In the genomic region with DNA sequence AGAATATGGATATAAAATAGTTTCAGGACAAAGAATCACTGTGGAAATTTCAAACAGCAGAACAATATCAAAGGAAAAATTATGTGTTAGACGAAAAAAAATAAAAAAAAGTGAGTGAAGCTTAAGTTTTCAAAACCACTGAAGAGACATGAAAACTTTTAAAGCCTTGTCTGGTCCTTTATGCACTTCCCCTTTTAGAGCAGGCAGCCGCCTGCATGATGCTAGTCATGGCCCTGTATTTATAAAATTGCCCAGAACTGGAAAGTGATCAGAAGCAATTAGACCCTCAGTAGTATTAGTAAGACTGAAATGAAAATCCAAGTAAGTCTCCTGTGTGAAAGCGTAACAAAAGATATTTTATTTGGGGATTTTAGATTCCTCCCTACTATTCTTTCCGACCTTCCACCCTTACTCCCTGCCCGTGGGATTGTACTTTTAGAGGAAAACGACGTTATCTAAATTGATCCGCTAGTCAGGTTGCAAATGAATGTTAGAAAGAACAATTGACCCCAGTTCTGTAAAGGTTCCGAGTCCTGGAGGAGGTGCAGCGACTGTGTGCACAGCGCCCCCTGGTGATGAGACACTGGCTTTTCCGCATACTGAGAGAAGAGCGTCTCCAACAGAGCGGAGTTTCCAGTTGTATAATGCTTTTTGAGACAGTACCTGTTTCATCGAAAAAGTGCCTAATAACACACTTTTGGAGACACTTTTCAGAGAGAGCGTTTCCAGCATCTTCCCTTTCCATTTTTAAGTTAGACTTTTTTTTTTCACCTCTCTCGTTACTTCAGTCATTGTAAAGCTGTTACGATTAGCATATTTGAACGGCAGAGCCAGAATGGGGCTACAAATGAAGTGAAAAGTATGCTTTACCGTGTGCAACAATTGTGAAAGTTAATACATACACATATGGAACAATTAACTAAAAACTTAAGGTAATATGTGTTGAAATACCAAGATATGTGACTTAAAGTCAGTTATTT, we compare ENCODE assay signal across 8 cellular contexts. TPM values are rescaled to one million over a fixed set of nuclear protein-coding genes. Genes with fewer than 3 reads are reported as not detected.
A peak's percentile ranks its signal among the peaks of the same experiment; 100 is the strongest.
DNase-seq lines count a peak whose midpoint lies in the region; ATAC-seq and TF ChIP-seq lines count a peak whose summit lies in the region.

No MANE protein-coding gene starts in this region.

- no peaks in the 10 kb centered on the region for H3K4me1 ChIP-seq in BE2C
- no peaks in the 10 kb centered on the region for H3K4me1 ChIP-seq in mesendoderm (ENCODE audit: control insufficient read depth, low read depth, low read length)

- TF ChIP-seq CTCF in BE2C (IDR thresholded peaks at IDR 0.05; ENCODE audit: low read depth, low read length) = peak; percentile 91
- TF ChIP-seq CTCF in choroid plexus epithelial cell (conservative IDR thresholded peaks at IDR 0.05; ENCODE audit: low read depth, low read length) = peak; percentile 95

- H3K27me3 Mint-ChIP-seq in immature natural killer cell (ENCODE audit: low read depth in 3 of 3) = no peaks in the 10 kb centered on the region

- no peak for TF ChIP-seq POLR2A in GM18505 (IDR thresholded peaks at IDR 0.05; ENCODE audit: borderline replicate concordance, extremely low read depth, insufficient read depth, insufficient read length)

- no peak overlapping the region for H3K9ac ChIP-seq in mesendoderm (ENCODE audit: low read length)

- H3K18ac ChIP-seq in mesendoderm (ENCODE audit: low read length) = no peak overlapping the region

- H3K56ac ChIP-seq in mesendoderm (ENCODE audit: low read length) = no peak overlapping the region

- H3K4me2 ChIP-seq in mesendoderm (ENCODE audit: low read length) = no peak overlapping the region

- no peaks in the 10 kb centered on the region for H3K9me3 ChIP-seq in BE2C

- H3K4me3 Mint-ChIP-seq in immature natural killer cell = no peak overlapping the region

- H3K23ac ChIP-seq in mesendoderm (ENCODE audit: low read length) = no peak overlapping the region

- peaks cover 0 to 19% (median 7%) of the 10 kb centered on the region in 6 donors for H3K9me3 Mint-ChIP-seq in immature natural killer cell

- H3K4ac ChIP-seq in mesendoderm (ENCODE audit: low read depth, low read length) = no peak overlapping the region

- H2BK120ac ChIP-seq in mesendoderm (ENCODE audit: low read depth, low read length) = no peak overlapping the region

- no peak overlapping the region for H4K8ac ChIP-seq in mesendoderm (ENCODE audit: low read depth, low read length)

- no peak overlapping the region for H2BK5ac ChIP-seq in mesendoderm (ENCODE audit: low read length)

- no peak overlapping the region for H3K4me3 ChIP-seq in BE2C (ENCODE audit: low read depth, low read length)
- no peak overlapping the region for H3K4me3 ChIP-seq in choroid plexus epithelial cell (ENCODE audit: low read depth, low read length)
- H3K4me3 ChIP-seq in mesendoderm (ENCODE audit: low read length) = no peak overlapping the region

- H3K79me2 ChIP-seq in mesendoderm (ENCODE audit: control insufficient read depth, insufficient read depth, low read length) = no peaks in the 10 kb centered on the region

- no peak overlapping the region for H2BK15ac ChIP-seq in mesendoderm (replicated peaks; ENCODE audit: low read depth)

- no peak overlapping the region for H2AK5ac ChIP-seq in mesendoderm (ENCODE audit: low read length)

- no peak overlapping the region for H4K5ac ChIP-seq in mesendoderm (ENCODE audit: low read length)

- H3K36me3 Mint-ChIP-seq in immature natural killer cell = no peaks in the 10 kb centered on the region

- peak; percentile 65 for ATAC-seq in GM18505 (IDR thresholded peaks at IDR 0.05; ENCODE audit: unreplicated experiment)
- no peak for ATAC-seq in HG03460 (IDR thresholded peaks at IDR 0.05; ENCODE audit: unreplicated experiment)

- DNase-seq in BE2C (peak; percentile 72), NCI-H526 (lab: John Stamatoyannopoulos, UW) (peak; percentile 43 to 78), choroid plexus epithelial cell (ENCODE audit: low read depth) (peak; percentile 82), mesendoderm (peak; percentile 78), immature natural killer cell (no peak), NK-92 (lab: John Stamatoyannopoulos, UW; ENCODE audit: unreplicated experiment) (no peak)

- no peaks in the 10 kb centered on the region for H3K4me1 Mint-ChIP-seq in immature natural killer cell

- H3K36me3 ChIP-seq in BE2C = no peaks in the 10 kb centered on the region
- H3K36me3 ChIP-seq in mesendoderm (ENCODE audit: control insufficient read depth, insufficient read depth, low read length) = peaks cover 5% of the 10 kb centered on the region

- H3K27me3 ChIP-seq in BE2C = no peaks in the 10 kb centered on the region
- no peaks in the 10 kb centered on the region for H3K27me3 ChIP-seq in mesendoderm (ENCODE audit: insufficient read depth, low read length, poor library complexity)

- H3K79me1 ChIP-seq in mesendoderm (ENCODE audit: low read length) = peaks cover 12% of the 10 kb centered on the region

- no CpG with 5 or more reads among the region's 20 CpGs for WGBS in mesendoderm (ENCODE audit: extremely low coverage, insufficient coverage, low lambda C conversion rate)

- no peak overlapping the region for H3K27ac Mint-ChIP-seq in immature natural killer cell

- H3K27ac ChIP-seq in mesendoderm (ENCODE audit: low read depth, low read length) = no peak overlapping the region

RNA-seq across cellular contexts. Expression of a gene that starts 12.4 kb away (rescaled TPM):
- not detected for polyA plus RNA-seq in BE2C (2012; ENCODE audit: insufficient read depth, insufficient read length, low read depth)
- polyA plus RNA-seq in mesendoderm (2013, experiment 1 of 2) = 1,103 TPM
- 1,074 TPM for polyA plus RNA-seq in mesendoderm (2013, experiment 2 of 2)
- 1 to 10 TPM in 2 of 3 donors, under 1 TPM in 1; 0.63 to 9.1 (median 3.5) TPM for polyA plus RNA-seq in immature natural killer cell

Comparison
In these comparisons a context has a peak if more than half of its experiments do, and no peak if none do; other contexts are left out.
1. DNase-seq: peak in BE2C (single experiment), NCI-H526 (2 of 2), choroid plexus epithelial cell (single experiment) and mesendoderm (single experiment); none in immature natural killer cell (0 of 3) and NK-92 (single experiment).